21 cellular contexts compared by ENCODE assay signal in the genomic region with DNA sequence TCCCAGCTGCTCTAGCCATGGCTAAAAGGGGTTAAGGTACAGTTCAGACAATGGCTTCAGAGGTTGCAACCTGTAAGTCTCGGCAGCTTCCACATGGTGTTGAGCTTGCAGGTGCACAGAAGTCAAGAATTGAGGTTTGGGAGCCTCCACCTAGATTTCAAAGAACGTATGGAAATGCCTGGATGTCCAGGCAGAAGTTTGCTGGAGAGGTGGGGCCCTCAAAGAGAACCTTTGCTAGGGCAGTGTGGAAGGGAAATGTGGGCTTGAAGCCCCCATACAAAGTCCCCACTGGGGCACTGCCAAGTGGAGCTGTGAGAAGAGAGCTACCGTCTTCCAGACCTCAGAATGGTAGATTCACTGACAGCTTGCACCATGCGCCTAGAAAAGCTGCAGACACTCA.
A peak's percentile ranks its signal among the peaks of the same experiment; 100 is the strongest.
DNase-seq lines count a peak whose midpoint lies in the region; ATAC-seq and TF ChIP-seq lines count a peak whose summit lies in the region.
"Had no signal": no experiment of that assay in that cellular context is flagged by ENCODE, and none has a peak within 500 bp of the region (broad histone marks: within the 10 kb centered on the region; RNA-seq: fewer than 3 reads in every experiment).

No MANE protein-coding gene starts in this region.

- peaks cover 69% of the 10 kb centered on the region for H3K36me3 Mint-ChIP-seq in mesothelial cell of epicardium

- H3K27me3 Mint-ChIP-seq in mesothelial cell of epicardium (ENCODE audit: low read depth): no peaks in the 10 kb centered on the region

- DNase-seq in DND-41: peak; percentile 26
- peak; percentile 3 for DNase-seq in OCI-M1 (lab: John Stamatoyannopoulos, UW)
- DNase-seq in left kidney (ENCODE audit: low read depth, low spot score): peak; percentile 7
- DNase-seq in gastrocnemius medialis: no peak
- no peak for DNase-seq in DMS114 treated with DMSO at 0.1 percent for 48 hours (lab: John Stamatoyannopoulos, UW; ENCODE audit: unreplicated experiment)
- no peak for DNase-seq in left lobe of liver (ENCODE audit: low spot score)
- DNase-seq in mesothelial cell of epicardium (ENCODE audit: low spot score in 2 of 2, unreplicated experiment in 2 of 2): no peak
- DNase-seq: GOT3; HCEC 1CT; NCI-H1105; NCI-H146; NCI-H2029; NCI-H2227 treated with DMSO at 0.1 percent for 48 hours; NCI-H510A treated with DMSO at 0.1 percent for 48 hours; NCI-H774; NK-92 treated with Interleukin-12 subunit alpha and Interleukin-12 subunit beta, amount 100 ng/mL, for 24 hours; Peyer's patch; T-helper 1 cell had no signal

- H3K9ac ChIP-seq in BLaER1 (no peak overlapping the region), DND-41 (ENCODE audit: low read depth, low read length) (no peak overlapping the region)

- peaks cover 98% of the 10 kb centered on the region for H3K79me2 ChIP-seq in DND-41 (ENCODE audit: insufficient read depth, low read length)

- ATAC-seq in DND-41 (ENCODE audit: insufficient read depth, low read depth): no peak
- ATAC-seq in gastrocnemius medialis: no peak
- ATAC-seq in left lobe of liver: no peak

- H3K27me3 ChIP-seq in BLaER1 (no peaks in the 10 kb centered on the region), DND-41 (ENCODE audit: insufficient read depth, low read length, poor library complexity) (no peaks in the 10 kb centered on the region), gastrocnemius medialis (no peaks in the 10 kb centered on the region)
- H3K27me3 ChIP-seq: Peyer's patch, SJSA1 had no signal

- H4K20me1 ChIP-seq in BLaER1 (peaks cover 51% of the 10 kb centered on the region), DND-41 (ENCODE audit: insufficient read depth, low read length) (no peaks in the 10 kb centered on the region)

- no peak overlapping the region for H3K4me2 ChIP-seq in BLaER1
- H3K4me2 ChIP-seq in DND-41 (ENCODE audit: insufficient read depth, low read length): no peak overlapping the region

- peaks cover 83% of the 10 kb centered on the region for H3K36me3 ChIP-seq in BLaER1
- H3K36me3 ChIP-seq in DND-41 (ENCODE audit: insufficient read depth, low read length): peaks cover 83% of the 10 kb centered on the region
- H3K36me3 ChIP-seq in gastrocnemius medialis: no peaks in the 10 kb centered on the region

- in situ Hi-C loops in gastrocnemius medialis (cut with MboI; ENCODE audit: low sequenced_read_pairs in 4 of 4): no loop called here

- intact Hi-C loops in gastrocnemius medialis (cut with DNase I; ENCODE audit: low total_unique reads): no loop called here

- no peak for TF ChIP-seq POLR2A in gastrocnemius medialis (IDR thresholded peaks at IDR 0.05)

- H3K4me3 ChIP-seq in BLaER1 (peak overlapping the region; percentile 38), DND-41 (ENCODE audit: low read depth in 1 of 2, low read length in 2 of 2) (no peak overlapping the region), gastrocnemius medialis (no peak overlapping the region)
- H3K4me3 ChIP-seq: Peyer's patch, SJSA1 had no signal

- H3K9me3 Mint-ChIP-seq in mesothelial cell of epicardium: peaks cover 50% of the 10 kb centered on the region

- H2AFZ ChIP-seq in DND-41 (ENCODE audit: low read depth, low read length): no peak overlapping the region

- H3K27ac ChIP-seq in BLaER1: no peak overlapping the region
- no peak overlapping the region for H3K27ac ChIP-seq in DND-41 (ENCODE audit: low read length)
- no peak overlapping the region for H3K27ac ChIP-seq in gastrocnemius medialis
- H3K27ac ChIP-seq: Peyer's patch, SJSA1 had no signal

- H3K4me1 Mint-ChIP-seq in mesothelial cell of epicardium: no peaks in the 10 kb centered on the region

- no peak overlapping the region for H3K27ac Mint-ChIP-seq in mesothelial cell of epicardium

- TF ChIP-seq CTCF in DND-41 (IDR thresholded peaks at IDR 0.05; ENCODE audit: borderline replicate concordance, extremely low read depth, low read length, poor library complexity, severe bottlenecking) (no peak), gastrocnemius medialis (IDR thresholded peaks at IDR 0.05 in 4 of 5, conservative IDR thresholded peaks at IDR 0.05 in 1 of 5) (no peak), mesothelial cell of epicardium (IDR thresholded peaks at IDR 0.05; ENCODE audit: unreplicated experiment) (no peak)

- no peak overlapping the region for H3K4me3 Mint-ChIP-seq in mesothelial cell of epicardium
- H3K4me3 Mint-ChIP-seq: CD14-positive monocyte had no signal

- no peaks in the 10 kb centered on the region for H3K4me1 ChIP-seq in BLaER1
- no peaks in the 10 kb centered on the region for H3K4me1 ChIP-seq in DND-41 (ENCODE audit: insufficient read depth, low read length)
- peaks cover 0 to 7% of the 10 kb centered on the region in 2 donors for H3K4me1 ChIP-seq in gastrocnemius medialis
- H3K4me1 ChIP-seq: Peyer's patch, SJSA1 had no signal

- H3K9me3 ChIP-seq in BLaER1 (peaks cover 72% of the 10 kb centered on the region), DND-41 (ENCODE audit: insufficient read depth, low read length, severe bottlenecking) (peaks cover 48% of the 10 kb centered on the region), gastrocnemius medialis (peaks cover 0 to 5% (median 0%) of the 10 kb centered on the region in 3 donors)

Comparison
In these comparisons a context has a peak if more than half of its experiments do, and no peak if none do; other contexts are left out.
1. DNase-seq: peak in DND-41 (single experiment), OCI-M1 (single experiment) and left kidney (single experiment); none in gastrocnemius medialis (0 of 2), DMS114 treated with DMSO at 0.1 percent for 48 hours (single experiment), left lobe of liver (single experiment) and mesothelial cell of epicardium (0 of 2).